In genomic region chr5:147567917-147568598, GRCh38 we compare ENCODE assay signal across 15 cellular contexts. TPM values are rescaled to one million over a fixed set of nuclear protein-coding genes. Genes with fewer than 3 reads are reported as not detected.
A peak's percentile ranks its signal among the peaks of the same experiment; 100 is the strongest.
DNase-seq lines count a peak whose midpoint lies in the region; ATAC-seq and TF ChIP-seq lines count a peak whose summit lies in the region.
"Had no signal": no experiment of that assay in that cellular context is flagged by ENCODE, and none has a peak within 500 bp of the region (broad histone marks: within the 10 kb centered on the region; RNA-seq: fewer than 3 reads in every experiment).

No MANE protein-coding gene starts in this region.

- no peak overlapping the region for H3K4ac ChIP-seq in mesendoderm (ENCODE audit: low read depth, low read length)

- no peak overlapping the region for H3K18ac ChIP-seq in mesendoderm (ENCODE audit: low read length)

- H3K27ac ChIP-seq in mesendoderm (ENCODE audit: low read depth, low read length) (peak overlapping the region; percentile 36), esophagus muscularis mucosa (replicated peaks in 1 of 4) (no peak overlapping the region)
- H3K27ac ChIP-seq: psoas muscle, upper lobe of left lung had no signal

- H2BK5ac ChIP-seq in mesendoderm (ENCODE audit: low read length) = no peak overlapping the region

- no peak overlapping the region for H3K9ac ChIP-seq in mesendoderm (ENCODE audit: low read length)

- no peak overlapping the region for H3K4me2 ChIP-seq in mesendoderm (ENCODE audit: low read length)

- H3K79me1 ChIP-seq in mesendoderm (ENCODE audit: low read length) = no peaks in the 10 kb centered on the region

- H3K4me1 ChIP-seq in mesendoderm (ENCODE audit: control insufficient read depth, low read depth, low read length) (peaks cover 10% of the 10 kb centered on the region), esophagus muscularis mucosa (peaks cover 0 to 3% (median 0%) of the 10 kb centered on the region in 4 donors)
- H3K4me1 ChIP-seq: psoas muscle, upper lobe of left lung had no signal

- H3K9me3 ChIP-seq in esophagus muscularis mucosa = no peaks in the 10 kb centered on the region
- H3K9me3 ChIP-seq: psoas muscle, upper lobe of left lung had no signal

- H3K36me3 ChIP-seq in mesendoderm (ENCODE audit: control insufficient read depth, insufficient read depth, low read length) (no peaks in the 10 kb centered on the region), esophagus muscularis mucosa (no peaks in the 10 kb centered on the region)
- H3K36me3 ChIP-seq: upper lobe of left lung had no signal

- H3K23ac ChIP-seq in mesendoderm (ENCODE audit: low read length) = no peak overlapping the region

- H4K5ac ChIP-seq in mesendoderm (ENCODE audit: low read length) = no peak overlapping the region

- TF ChIP-seq CTCF in esophagus muscularis mucosa (IDR thresholded peaks at IDR 0.05) = no peak
- no peak for TF ChIP-seq CTCF in GM10266 (IDR thresholded peaks at IDR 0.05; ENCODE audit: control insufficient read depth, insufficient read depth, low read depth, missing control alignments)

- no peak overlapping the region for H2BK120ac ChIP-seq in mesendoderm (ENCODE audit: low read depth, low read length)

- no peak overlapping the region for H2BK15ac ChIP-seq in mesendoderm (replicated peaks; ENCODE audit: low read depth)

- no peak for TF ChIP-seq EP300 in esophagus muscularis mucosa (IDR thresholded peaks at IDR 0.05)

- H2AK5ac ChIP-seq in mesendoderm (ENCODE audit: low read length) = no peak overlapping the region

- peak overlapping the region; percentile 12 for H3K56ac ChIP-seq in mesendoderm (ENCODE audit: low read length)

- TF ChIP-seq POLR2A in esophagus muscularis mucosa (IDR thresholded peaks at IDR 0.05; ENCODE audit: low read depth) = no peak

- H3K27me3 ChIP-seq in mesendoderm (ENCODE audit: insufficient read depth, low read length, poor library complexity) (no peaks in the 10 kb centered on the region), esophagus muscularis mucosa (no peaks in the 10 kb centered on the region)
- H3K27me3 ChIP-seq: upper lobe of left lung had no signal

- H4K8ac ChIP-seq in mesendoderm (ENCODE audit: low read depth, low read length) = no peak overlapping the region

- H3K4me3 ChIP-seq in mesendoderm (ENCODE audit: low read length) (no peak overlapping the region), esophagus muscularis mucosa (no peak overlapping the region)
- H3K4me3 ChIP-seq: psoas muscle, upper lobe of left lung had no signal

- WGBS in mesendoderm (ENCODE audit: extremely low coverage, insufficient coverage, low lambda C conversion rate) = no CpG with 5 or more reads among the region's 9 CpGs
- 78% methylated on average over 9 of the region's 9 CpGs for WGBS in esophagus muscularis mucosa

- H3K79me2 ChIP-seq in mesendoderm (ENCODE audit: control insufficient read depth, insufficient read depth, low read length) = no peaks in the 10 kb centered on the region

- ATAC-seq in HG03159 (IDR thresholded peaks at IDR 0.05; ENCODE audit: unreplicated experiment) = no peak
- ATAC-seq: activated CD4-positive, alpha-beta T cell treated with anti-CD3 and anti-CD28 coated beads for 36 hours; effector memory CD8-positive, alpha-beta T cell; left colon; psoas muscle had no signal

- intact Hi-C loops in esophagus muscularis mucosa (cut with DNase I) = no loop called here

- DNase-seq in GM03348 (ENCODE audit: low spot score) = peak; percentile 54
- DNase-seq in NCI-H146 treated with DMSO at 0.1 percent for 48 hours (lab: John Stamatoyannopoulos, UW; ENCODE audit: unreplicated experiment) = peak; percentile 90
- peak; percentile 63 for DNase-seq in dermis blood vessel endothelial cell
- DNase-seq in mesendoderm = peak; percentile 85
- DNase-seq in activated naive CD4-positive, alpha-beta T cell treated with Interleukin-2 at 50 U/mL for 16 hours = no peak
- no peak for DNase-seq in esophagus muscularis mucosa (ENCODE audit: extremely low spot score)
- DNase-seq in GM10266 (ENCODE audit: extremely low spot score) = no peak
- DNase-seq: activated CD4-positive, alpha-beta T cell treated with anti-CD3 and anti-CD28 coated beads for 36 hours; activated naive CD4-positive, alpha-beta T cell; effector memory CD8-positive, alpha-beta T cell; left colon; NCI-H187; psoas muscle; upper lobe of left lung had no signal

RNA-seq across cellular contexts. Expression of gene DPYSL3, which starts 58.2 kb away (rescaled TPM):
- total RNA-seq in dermis blood vessel endothelial cell (37.1 and 50.0 TPM in 2 replicates), esophagus muscularis mucosa (100 to 1,000 TPM; 295 to 449 (median 378) TPM)
- polyA plus RNA-seq in mesendoderm (2013, experiment 1 of 2) = 55.9 TPM
- polyA plus RNA-seq in mesendoderm (2013, experiment 2 of 2) = 57.0 TPM

Comparison
In these comparisons a context has a peak if more than half of its experiments do, and no peak if none do; other contexts are left out.
1. DNase-seq: peak in GM03348 (single experiment), NCI-H146 treated with DMSO at 0.1 percent for 48 hours (single experiment), dermis blood vessel endothelial cell (single experiment) and mesendoderm (single experiment); none in activated naive CD4-positive, alpha-beta T cell treated with Interleukin-2 at 50 U/mL for 16 hours (single experiment), esophagus muscularis mucosa (single experiment) and GM10266 (single experiment).